12 cellular contexts compared by ENCODE assay signal in the genomic region with DNA sequence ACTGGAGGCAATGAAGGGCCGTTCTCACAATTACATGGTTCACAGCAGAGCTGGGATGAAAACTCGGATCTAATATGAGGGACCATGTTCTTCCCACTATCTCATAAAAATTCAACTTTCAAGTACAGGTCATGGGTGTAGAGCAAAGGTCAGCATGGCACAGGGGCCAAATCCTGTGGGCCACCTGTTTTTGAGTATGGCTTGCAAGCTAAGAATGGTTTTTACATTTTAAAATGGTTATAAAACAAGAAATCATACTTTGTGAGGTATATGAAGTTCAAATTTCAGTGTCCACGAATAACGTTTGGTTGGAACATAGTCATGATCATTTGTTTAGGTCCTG. TPM values are rescaled to one million over a fixed set of nuclear protein-coding genes. Genes with fewer than 3 reads are reported as not detected.
DNase-seq lines count a peak whose midpoint lies in the region; ATAC-seq and TF ChIP-seq lines count a peak whose summit lies in the region.
"Had no signal": no experiment of that assay in that cellular context is flagged by ENCODE, and none has a peak within 500 bp of the region (broad histone marks: within the 10 kb centered on the region; RNA-seq: fewer than 3 reads in every experiment).

No MANE protein-coding gene starts in this region.

- TF ChIP-seq CTCF in WI38 (IDR thresholded peaks at IDR 0.05; ENCODE audit: low read depth, low read length), result no peak

- peak overlapping the region; percentile 93 for H3K4me3 ChIP-seq in WI38 (ENCODE audit: low read depth, low read length)

- H3K27ac Mint-ChIP-seq in T-helper 1 cell treated with Interleukin-12 subunit alpha and Interleukin-12 subunit beta and Interleukin-4 antibody, amounts not matched to agents 30 μg/mL and 1 μg/mL, for 36 hours, result peak overlapping the region; percentile 89

- no peaks in the 10 kb centered on the region for H3K27me3 Mint-ChIP-seq in T-helper 1 cell treated with Interleukin-12 subunit alpha and Interleukin-12 subunit beta and Interleukin-4 antibody, amounts not matched to agents 30 μg/mL and 1 μg/mL, for 36 hours (ENCODE audit: low read depth)

- peak overlapping the region; percentile 99 for H3K4me3 Mint-ChIP-seq in T-helper 1 cell treated with Interleukin-12 subunit alpha and Interleukin-12 subunit beta and Interleukin-4 antibody, amounts not matched to agents 30 μg/mL and 1 μg/mL, for 36 hours

- H3K9me3 Mint-ChIP-seq in T-helper 1 cell treated with Interleukin-12 subunit alpha and Interleukin-12 subunit beta and Interleukin-4 antibody, amounts not matched to agents 30 μg/mL and 1 μg/mL, for 36 hours, result no peaks in the 10 kb centered on the region

- DNase-seq in T-helper 1 cell (no peak), epithelial cell of prostate (ENCODE audit: low read depth, low spot score) (no peak), NOMO-1 treated with DMSO at 0.1 percent for 48 hours (lab: John Stamatoyannopoulos, UW; ENCODE audit: unreplicated experiment) (no peak), erythroblast (lab: John Stamatoyannopoulos, UW) (no peak)
- DNase-seq: activated CD8-positive, alpha-beta memory T cell treated with anti-CD3 and anti-CD28 coated beads for 24 hours; central memory CD4-positive, alpha-beta T cell; NCI-H510A; stimulated activated CD8-positive, alpha-beta memory T cell treated with anti-CD3 and anti-CD28 coated beads, Interleukin-4, amount 100 ng/mL, for 48 hours had no signal

- H3K4me1 Mint-ChIP-seq in T-helper 1 cell treated with Interleukin-12 subunit alpha and Interleukin-12 subunit beta and Interleukin-4 antibody, amounts not matched to agents 30 μg/mL and 1 μg/mL, for 36 hours (ENCODE audit: low read depth), result peaks cover 63% of the 10 kb centered on the region

- no peak for ATAC-seq in HG03135 (IDR thresholded peaks at IDR 0.05; ENCODE audit: unreplicated experiment)

- TF ChIP-seq POLR2A in erythroblast (IDR thresholded peaks at IDR 0.05; ENCODE audit: low read length), result no peak

- H3K36me3 Mint-ChIP-seq in T-helper 1 cell treated with Interleukin-12 subunit alpha and Interleukin-12 subunit beta and Interleukin-4 antibody, amounts not matched to agents 30 μg/mL and 1 μg/mL, for 36 hours (ENCODE audit: low read depth), result peaks cover 43% of the 10 kb centered on the region

- H3K27ac ChIP-seq in epithelial cell of prostate (peak overlapping the region; percentile 82), temporal lobe (ENCODE audit: low read depth, low read length) (peak overlapping the region; percentile 27)

RNA-seq across cellular contexts. Expression of a gene that starts 4.6 kb away (rescaled TPM):
- 12.0 TPM for total RNA-seq in temporal lobe

RNA-seq across cellular contexts. Expression of a gene that starts 34.7 kb away (rescaled TPM):
- 6.6 TPM for total RNA-seq in temporal lobe
